ENCODE assay signal across 17 cellular contexts in the genomic region with DNA sequence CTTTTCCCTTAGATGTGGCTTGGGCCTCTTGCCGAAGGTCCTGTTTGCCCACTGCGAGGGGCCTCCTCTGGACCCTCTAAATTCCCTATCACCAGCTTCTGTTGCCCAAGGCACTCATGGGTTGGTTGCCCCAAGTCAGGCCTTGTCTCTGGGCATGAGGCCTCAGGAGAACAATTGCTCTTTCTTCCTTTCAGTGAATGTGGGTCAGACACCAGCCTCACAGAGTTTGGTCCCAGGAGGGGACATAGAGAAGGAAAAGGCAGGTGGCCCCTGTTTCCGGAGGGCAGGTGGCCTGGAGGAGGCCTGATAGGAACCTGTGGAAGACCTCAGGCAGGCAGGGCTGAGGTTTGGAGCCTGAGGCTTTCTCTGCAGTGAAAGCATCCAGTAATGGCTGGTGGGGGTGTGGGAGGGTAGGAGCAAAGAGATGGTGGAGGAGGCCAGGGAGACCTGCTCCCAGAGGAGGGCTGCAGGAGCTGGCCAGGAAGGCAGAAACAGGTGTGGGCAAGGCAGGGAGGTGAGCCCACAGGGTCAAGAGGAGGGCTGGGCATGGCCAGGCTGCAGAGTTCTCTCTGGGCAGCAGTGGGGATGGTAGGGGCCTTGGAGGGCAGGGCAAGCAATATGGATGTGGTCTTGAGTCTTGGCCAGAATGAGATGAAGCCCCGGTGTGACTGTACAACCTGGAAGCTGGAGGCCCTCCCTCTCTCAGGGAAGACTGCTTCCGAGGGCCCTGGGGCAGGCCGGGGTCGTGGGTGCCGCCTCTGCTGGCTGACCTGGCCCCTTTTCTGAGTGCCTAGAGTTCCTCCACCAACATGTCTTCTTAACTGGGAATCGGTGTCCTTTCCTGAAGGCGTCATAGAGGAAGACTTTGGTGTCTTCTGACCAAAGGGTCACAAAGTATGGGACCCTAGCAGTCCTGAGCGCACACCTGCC. TPM values are rescaled to one million over a fixed set of nuclear protein-coding genes. Genes with fewer than 3 reads are reported as not detected.
"Had no signal": no experiment of that assay in that cellular context is flagged by ENCODE, and none has a peak within 500 bp of the region (broad histone marks: within the 10 kb centered on the region; RNA-seq: fewer than 3 reads in every experiment).

No MANE protein-coding gene starts in this region.

- H3K27ac Mint-ChIP-seq: activated B cell treated with CpG ODN at 0.5 μM for 24 hours; activated naive CD4-positive, alpha-beta T cell treated with anti-CD3 and anti-CD28 coated beads for 36 hours; activated T-helper 1 cell treated with anti-CD3 and anti-CD28 coated beads, Interleukin-12 subunit alpha, Interleukin-12 subunit beta, Interleukin-2, Interleukin-4 antibody, amounts not matched to agents 30 ng/mL and 10 ng/mL and 1 ng/mL, durations not matched to agents 14 hours and 24 hours and 36 hours; T-helper 17 cell had no signal

- H3K9me3 ChIP-seq: colonic mucosa, heart right ventricle, left lung, tibial nerve had no signal

- H3K9me3 Mint-ChIP-seq: activated B cell treated with CpG ODN at 0.5 μM for 24 hours; activated naive CD4-positive, alpha-beta T cell treated with anti-CD3 and anti-CD28 coated beads for 36 hours; activated T-helper 1 cell treated with anti-CD3 and anti-CD28 coated beads, Interleukin-12 subunit alpha, Interleukin-12 subunit beta, Interleukin-2, Interleukin-4 antibody, amounts not matched to agents 30 ng/mL and 10 ng/mL and 1 ng/mL, durations not matched to agents 14 hours and 24 hours and 36 hours had no signal

- H3K27ac ChIP-seq: cardiac muscle cell, colonic mucosa, heart right ventricle, left lung, tibial nerve had no signal

- H3K4me3 Mint-ChIP-seq: activated B cell treated with CpG ODN at 0.5 μM for 24 hours; activated naive CD4-positive, alpha-beta T cell treated with anti-CD3 and anti-CD28 coated beads for 36 hours; activated T-helper 1 cell treated with anti-CD3 and anti-CD28 coated beads, Interleukin-12 subunit alpha, Interleukin-12 subunit beta, Interleukin-2, Interleukin-4 antibody, amounts not matched to agents 30 ng/mL and 10 ng/mL and 1 ng/mL, durations not matched to agents 14 hours and 24 hours and 36 hours; T-helper 17 cell had no signal

- ATAC-seq: heart right ventricle, left lung, T-helper 17 cell had no signal

- H3K27me3 ChIP-seq: cardiac muscle cell, colonic mucosa, tibial nerve had no signal

- H3K4me3 ChIP-seq: cardiac muscle cell, colonic mucosa, heart right ventricle, left lung, tibial nerve had no signal

- H3K4me1 Mint-ChIP-seq: activated B cell treated with CpG ODN at 0.5 μM for 24 hours had no signal

- H3K4me1 ChIP-seq: colonic mucosa, left lung, tibial nerve had no signal

- H3K27me3 Mint-ChIP-seq: activated B cell treated with CpG ODN at 0.5 μM for 24 hours had no signal

- DNase-seq: activated B cell treated with CpG ODN at 0.5 μM for 24 hours; activated CD4-positive, alpha-beta T cell treated with anti-CD3 and anti-CD28 coated beads, Interleukin-2, amount 50 U/mL, for 1 hour; activated naive CD4-positive, alpha-beta T cell treated with anti-CD3 and anti-CD28 coated beads for 36 hours; colonic mucosa; effector CD4-positive, alpha-beta T cell; foreskin melanocyte; heart right ventricle; left lung; SHP77 treated with DMSO at 0.1 percent for 48 hours; stimulated activated CD4-positive, alpha-beta T cell treated with anti-CD3 and anti-CD28 coated beads, Interleukin-4, amount 100 ng/mL, for 4 hours; T-helper 17 cell had no signal

- H3K36me3 ChIP-seq: cardiac muscle cell, colonic mucosa, heart right ventricle, left lung, tibial nerve had no signal

RNA-seq across cellular contexts. Expression of a gene that starts 28.0 kb away (rescaled TPM):
- total RNA-seq: activated B cell treated with CpG ODN at 0.5 μM for 24 hours; activated naive CD4-positive, alpha-beta T cell treated with anti-CD3 and anti-CD28 coated beads for 36 hours; activated T-helper 1 cell treated with anti-CD3 and anti-CD28 coated beads, Interleukin-12 subunit alpha, Interleukin-12 subunit beta, Interleukin-2, Interleukin-4 antibody, amounts not matched to agents 30 ng/mL and 10 ng/mL and 1 ng/mL, durations not matched to agents 14 hours and 24 hours and 36 hours; colonic mucosa; left lung; myocyte; pulmonary artery endothelial cell; skeletal muscle tissue; T-helper 17 cell; tibial nerve had no signal
